ENCODE assay signal across 1 cellular context in genomic region chr1:180167721-180168467, GRCh38.
TF ChIP-seq lines count a peak whose summit lies in the region.

No MANE protein-coding gene starts in this region.

TF ChIP-seq in HepG2, 621 proteins besides CTCF, POLR2A, EP300 and RAD21 (continued from another document):
- peak; percentile 78 for TF ChIP-seq ZNF687 (CRISPR knock-in tag; IDR thresholded peaks at IDR 0.05)
- TF ChIP-seq RCOR2 (CRISPR knock-in tag; IDR thresholded peaks at IDR 0.05) = no peak
- no peak for TF ChIP-seq GMEB2 (CRISPR knock-in tag; IDR thresholded peaks at IDR 0.05; ENCODE audit: low read depth)
- TF ChIP-seq ZNF33A (CRISPR knock-in tag; IDR thresholded peaks at IDR 0.05; ENCODE audit: borderline replicate concordance) = no peak
- 0 out of 2 replicates have a peak, but pooled peaks have one; percentile 37 for TF ChIP-seq POGZ (CRISPR knock-in tag; IDR thresholded peaks at IDR 0.05)
- no peak for TF ChIP-seq POLR2AphosphoS5 (IDR thresholded peaks at IDR 0.05; ENCODE audit: low read depth, low read length)
- no peak for TF ChIP-seq ZNF251 (CRISPR knock-in tag; IDR thresholded peaks at IDR 0.05)
- TF ChIP-seq ZBTB38 (CRISPR knock-in tag; IDR thresholded peaks at IDR 0.05) = 0 out of 2 replicates have a peak, but pooled peaks have one; percentile 53
- peak; percentile 17; the same call in 1 of the 2 replicates for TF ChIP-seq ZFY (CRISPR knock-in tag; IDR thresholded peaks at IDR 0.05)
- TF ChIP-seq ZNF275 (CRISPR knock-in tag; IDR thresholded peaks at IDR 0.05; ENCODE audit: borderline replicate concordance) = no peak
- no peak for TF ChIP-seq NR2C2 (CRISPR knock-in tag; IDR thresholded peaks at IDR 0.05; ENCODE audit: borderline replicate concordance)
- TF ChIP-seq RNF2 (conservative IDR thresholded peaks at IDR 0.05; ENCODE audit: low read depth) = no peak
- no peak for TF ChIP-seq ZNF253 (CRISPR knock-in tag; IDR thresholded peaks at IDR 0.05; ENCODE audit: borderline replicate concordance)
- no peak for TF ChIP-seq HHEX (CRISPR knock-in tag; IDR thresholded peaks at IDR 0.05)
- TF ChIP-seq KDM5B (CRISPR knock-in tag; IDR thresholded peaks at IDR 0.05; ENCODE audit: borderline replicate concordance) = no peak
- TF ChIP-seq ZNF33B (CRISPR knock-in tag; IDR thresholded peaks at IDR 0.05) = no peak
- TF ChIP-seq ZNF792 (CRISPR knock-in tag; IDR thresholded peaks at IDR 0.05) = no peak
- no peak for TF ChIP-seq XBP1 (CRISPR knock-in tag; IDR thresholded peaks at IDR 0.05)
- no peak for TF ChIP-seq PAXIP1 (CRISPR knock-in tag; conservative IDR thresholded peaks at IDR 0.05)
- TF ChIP-seq JUND (CRISPR knock-in tag; IDR thresholded peaks at IDR 0.05) = peak; percentile 50; the same call in 1 of the 2 replicates
- TF ChIP-seq ATRX (CRISPR knock-in tag; IDR thresholded peaks at IDR 0.05; ENCODE audit: borderline replicate concordance) = no peak
- no peak for TF ChIP-seq FOXC1 (CRISPR knock-in tag; IDR thresholded peaks at IDR 0.05; ENCODE audit: borderline replicate concordance)
- TF ChIP-seq ZNF530 (CRISPR knock-in tag; IDR thresholded peaks at IDR 0.05; ENCODE audit: low read depth) = no peak
- no peak for TF ChIP-seq ZNF18 (CRISPR knock-in tag; IDR thresholded peaks at IDR 0.05; ENCODE audit: insufficient replicate concordance)
- no peak for TF ChIP-seq KAT2B (IDR thresholded peaks at IDR 0.05; ENCODE audit: borderline replicate concordance, low read depth, low read length)
- TF ChIP-seq ZNF207 (IDR thresholded peaks at IDR 0.05; ENCODE audit: borderline replicate concordance) = no peak
- TF ChIP-seq ZNF337 (CRISPR knock-in tag; IDR thresholded peaks at IDR 0.05; ENCODE audit: borderline replicate concordance, low read depth) = no peak
- 0 out of 2 replicates have a peak, but pooled peaks have one; percentile 9 for TF ChIP-seq ZNF350 (CRISPR knock-in tag; IDR thresholded peaks at IDR 0.05; ENCODE audit: borderline replicate concordance, low read depth)
- no peak for TF ChIP-seq HNRNPH1 (optimal IDR thresholded peaks at IDR 0.05; ENCODE audit: low read depth, low read length)
- TF ChIP-seq ZSCAN30 (CRISPR knock-in tag; IDR thresholded peaks at IDR 0.05) = no peak
TF ChIP-seq in HepG2: peak in this region for 23.
